Comparison of ENCODE assay signal across 16 cellular contexts in genomic region chr10:11168423-11169100, GRCh38.
DNase-seq lines count a peak whose midpoint lies in the region; ATAC-seq and TF ChIP-seq lines count a peak whose summit lies in the region.
"Had no signal": no experiment of that assay in that cellular context is flagged by ENCODE, and none has a peak within 500 bp of the region (broad histone marks: within the 10 kb centered on the region; RNA-seq: fewer than 3 reads in every experiment).

No MANE protein-coding gene starts in this region.

- H3K4me1 Mint-ChIP-seq in activated CD4-positive, alpha-beta T cell treated with anti-CD3 and anti-CD28 coated beads, Interleukin-2, amount 10 ng/mL, durations not matched to agents 24 days and 14 days = peaks cover 31% of the 10 kb centered on the region

- 75 to 78% methylated on average over 6 of the region's 6 CpGs for WGBS in gastroesophageal sphincter (ENCODE audit: low coverage in 1 of 2), 2 donors
- WGBS in suprapubic skin = 79% methylated on average over 6 of the region's 6 CpGs

- TF ChIP-seq CTCF in gastroesophageal sphincter (IDR thresholded peaks at IDR 0.05) = no peak
- TF ChIP-seq CTCF in suprapubic skin (IDR thresholded peaks at IDR 0.05) = no peak

- intact Hi-C loops in activated CD4-positive, alpha-beta T cell treated with anti-CD3 and anti-CD28 coated beads, Interleukin-2, amount 10 ng/mL, durations not matched to agents 24 days and 14 days (cut with micrococcal nuclease) = loop anchor here (1.0 to 5.0 kb wide), 3 partner anchors 67 to 151 kb away; partner anchors contain the start of gene CELF2

- no peak for TF ChIP-seq POLR2A in gastroesophageal sphincter (IDR thresholded peaks at IDR 0.05)
- TF ChIP-seq POLR2A in suprapubic skin (IDR thresholded peaks at IDR 0.05) = no peak

- H3K9me3 Mint-ChIP-seq in activated CD4-positive, alpha-beta T cell treated with anti-CD3 and anti-CD28 coated beads, Interleukin-2, amount 10 ng/mL, durations not matched to agents 24 days and 14 days = no peaks in the 10 kb centered on the region

- H3K27ac ChIP-seq in KOPT-K1 (ENCODE audit: low read depth, low read length, poor library complexity, severe bottlenecking) (peak overlapping the region; percentile 98), gastroesophageal sphincter (peak overlapping the region in 3 of 4 donors; percentile 26 to 91 (median 87)), suprapubic skin (peak overlapping the region; percentile 50)
- H3K27ac ChIP-seq: KMS-11 had no signal

- H3K9me3 ChIP-seq in KOPT-K1 (ENCODE audit: insufficient read depth, low read length, poor library complexity, severe bottlenecking) (no peaks in the 10 kb centered on the region), gastroesophageal sphincter (no peaks in the 10 kb centered on the region), suprapubic skin (no peaks in the 10 kb centered on the region)
- H3K9me3 ChIP-seq: Caco-2 had no signal

- ATAC-seq in gastroesophageal sphincter (no peak), GM18861 (IDR thresholded peaks at IDR 0.05; ENCODE audit: unreplicated experiment) (no peak)
- ATAC-seq: SK-N-SH treated with all-trans-retinoic acid at 6 μM for 48 hours had no signal

- H3K4me3 Mint-ChIP-seq in activated CD4-positive, alpha-beta T cell treated with anti-CD3 and anti-CD28 coated beads, Interleukin-2, amount 10 ng/mL, durations not matched to agents 24 days and 14 days = no peak overlapping the region

- H3K27me3 ChIP-seq in gastroesophageal sphincter (no peaks in the 10 kb centered on the region), suprapubic skin (peaks cover 3% of the 10 kb centered on the region)

- H3K4me3 ChIP-seq in gastroesophageal sphincter = peak overlapping the region in 1 of 2 donors; percentile 80
- H3K4me3 ChIP-seq in suprapubic skin = peak overlapping the region; percentile 59

- no peaks in the 10 kb centered on the region for H3K27me3 Mint-ChIP-seq in activated CD4-positive, alpha-beta T cell treated with anti-CD3 and anti-CD28 coated beads, Interleukin-2, amount 10 ng/mL, durations not matched to agents 24 days and 14 days

- H3K4me1 ChIP-seq in gastroesophageal sphincter (peaks cover 3 to 91% (median 5%) of the 10 kb centered on the region in 3 donors), suprapubic skin (peaks cover 32% of the 10 kb centered on the region)
- H3K4me1 ChIP-seq: Caco-2 had no signal

- no peak overlapping the region for H3K27ac Mint-ChIP-seq in activated CD4-positive, alpha-beta T cell treated with anti-CD3 and anti-CD28 coated beads, Interleukin-2, amount 10 ng/mL, durations not matched to agents 24 days and 14 days

- peaks cover 24% of the 10 kb centered on the region for H3K36me3 Mint-ChIP-seq in activated CD4-positive, alpha-beta T cell treated with anti-CD3 and anti-CD28 coated beads, Interleukin-2, amount 10 ng/mL, durations not matched to agents 24 days and 14 days (ENCODE audit: low read depth)

- peaks cover 58% of the 10 kb centered on the region for H3K36me3 ChIP-seq in KOPT-K1 (ENCODE audit: insufficient read depth, low read length)
- peaks cover 0 to 21% of the 10 kb centered on the region in 2 donors for H3K36me3 ChIP-seq in gastroesophageal sphincter
- H3K36me3 ChIP-seq in suprapubic skin = peaks cover 10% of the 10 kb centered on the region

- DNase-seq in activated CD4-positive, alpha-beta T cell treated with anti-CD3 and anti-CD28 coated beads, Interleukin-2, amount 10 ng/mL, durations not matched to agents 24 days and 14 days = peak; percentile 63
- DNase-seq in activated CD4-positive, alpha-beta T cell treated with anti-CD3 and anti-CD28 coated beads for 1 hour = no peak
- DNase-seq in suprapubic skin (ENCODE audit: low spot score in 2 of 2) = no peak
- no peak for DNase-seq in NCI-H748 (lab: John Stamatoyannopoulos, UW; ENCODE audit: unreplicated experiment)
- DNase-seq in HT-29 (ENCODE audit: low spot score) = no peak
- DNase-seq: activated CD4-positive, alpha-beta T cell treated with anti-CD3 and anti-CD28 coated beads, Interleukin-2, amount 50 U/mL, for 48 hours; Caco-2; erythroblast; GF-D8; islet precursor cell; NCI-H446 had no signal

- TF ChIP-seq EP300 in gastroesophageal sphincter (IDR thresholded peaks at IDR 0.05) = no peak
- TF ChIP-seq EP300 in suprapubic skin (IDR thresholded peaks at IDR 0.05) = no peak
